8 cellular contexts compared by ENCODE assay signal in the genomic region with DNA sequence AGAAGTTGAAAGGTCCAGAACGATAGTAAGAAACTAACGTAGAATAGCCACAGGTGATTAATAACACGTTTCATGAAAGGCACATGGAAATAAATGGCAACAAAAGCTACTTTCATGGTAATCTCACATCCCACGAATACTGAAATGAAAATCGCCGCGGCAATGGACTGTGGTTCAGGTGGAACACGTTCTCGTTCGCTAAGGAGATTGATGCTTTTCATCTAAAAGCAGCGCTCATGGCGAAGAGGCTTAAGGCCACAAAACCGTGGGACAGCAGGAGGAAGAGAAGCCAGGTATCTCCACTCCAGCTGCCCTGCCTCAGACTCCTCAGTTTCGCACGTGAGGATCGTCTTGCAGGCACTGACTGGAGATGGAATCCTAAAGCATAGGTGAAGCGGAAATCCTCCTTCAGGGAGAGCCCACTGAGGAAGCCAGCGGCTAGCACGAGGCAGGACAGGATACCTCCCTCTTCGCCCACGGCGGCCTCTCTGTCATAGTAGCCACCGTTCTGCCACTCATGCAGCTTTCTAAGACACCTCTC. TPM values are rescaled to one million over a fixed set of nuclear protein-coding genes. Genes with fewer than 3 reads are reported as not detected.
DNase-seq lines count a peak whose midpoint lies in the region; ATAC-seq and TF ChIP-seq lines count a peak whose summit lies in the region.

No MANE protein-coding gene starts in this region.

- H3K27ac Mint-ChIP-seq in activated CD4-positive, alpha-beta memory T cell treated with anti-CD3 and anti-CD28 coated beads, Interleukin-2, amount 10 ng/mL, durations not matched to agents 7 days and 5 days = peak overlapping the region; percentile 83

- peak; percentile 88 for DNase-seq in DMS79 (lab: John Stamatoyannopoulos, UW)
- no peak for DNase-seq in IMR-90
- DNase-seq in activated CD4-positive, alpha-beta memory T cell treated with anti-CD3 and anti-CD28 coated beads, Interleukin-2, amount 10 ng/mL, durations not matched to agents 7 days and 5 days = no peak
- no peak for DNase-seq in Right ventricle myocardium superior
- DNase-seq in sciatic nerve (ENCODE audit: low spot score) = no peak
- no peak for DNase-seq in NCI-H1436 treated with DMSO at 0.1 percent for 48 hours (lab: John Stamatoyannopoulos, UW)
- no peak for DNase-seq in retina

- H3K9me1 ChIP-seq in IMR-90 (ENCODE audit: insufficient read depth, low read length) = no peaks in the 10 kb centered on the region

- H2BK20ac ChIP-seq in IMR-90 (ENCODE audit: low read depth, low read length) = no peak overlapping the region

- no peak overlapping the region for H2BK15ac ChIP-seq in IMR-90 (ENCODE audit: low read depth, low read length)

- H3K14ac ChIP-seq in IMR-90 (replicated peaks; ENCODE audit: low read depth, low read length) = peak overlapping the region; percentile 77

- peak overlapping the region; percentile 100 for H2AFZ ChIP-seq in IMR-90 (replicated peaks; ENCODE audit: low read length, poor library complexity)

- peak overlapping the region; percentile 34 for H3K27ac ChIP-seq in IMR-90 (ENCODE audit: insufficient read depth, low read length)

- H3K4me2 ChIP-seq in IMR-90 (ENCODE audit: low read depth, low read length) = peak overlapping the region; percentile 82

- peak overlapping the region; percentile 66 for H3K56ac ChIP-seq in IMR-90 (ENCODE audit: extremely low read depth, insufficient read depth, low read length)

- H2BK120ac ChIP-seq in IMR-90 (ENCODE audit: low read depth, low read length) = peak overlapping the region; percentile 42; the same call in 1 of the 2 replicates

- CTCF ChIA-PET in IMR-90 (lab: Yijun Ruan, JAX) = interaction anchor here (0.7 to 0.9 kb wide), 2 partner anchors 12 to 16 kb away, joined by 3 read pairs; no protein-coding TSS in a partner anchor
- CTCF ChIA-PET in activated CD4-positive, alpha-beta memory T cell treated with anti-CD3 and anti-CD28 coated beads, Interleukin-2, amount 10 ng/mL, durations not matched to agents 7 days and 5 days (lab: Charles Lee) = interaction anchor here (0.6 to 2.1 kb wide), 7 partner anchors 10 to 853 kb away, joined by 3 to 8 read pairs (median 3); a partner anchor contains a TSS

- peak overlapping the region; percentile 78 for H3K4ac ChIP-seq in IMR-90 (ENCODE audit: low read depth, low read length)

- peaks cover 0 to 8% of the 10 kb centered on the region in 2 experiments; a peak in 2 of 4 replicates for H3K79me1 ChIP-seq in IMR-90 (ENCODE audit: low read depth in 1 of 2, low read length in 2 of 2)

- peak overlapping the region; percentile 69 for H4K91ac ChIP-seq in IMR-90 (ENCODE audit: insufficient read depth, low read depth, low read length)

- peak overlapping the region; percentile 35 for H4K5ac ChIP-seq in IMR-90 (ENCODE audit: low read depth, low read length)

- H3K4me3 ChIP-seq in IMR-90 (ENCODE audit: insufficient read depth, low read depth, low read length) = peak overlapping the region; percentile 96

- in situ Hi-C loops in IMR-90 (cut with MboI; ENCODE audit: low sequenced_read_pairs) = loop anchor here (25.0 kb wide), 1 partner anchor 780 kb away; no protein-coding TSS in a partner anchor

- H3K9me3 ChIP-seq in IMR-90 (ENCODE audit: control insufficient read depth, insufficient read depth, low read length) = no peaks in the 10 kb centered on the region

- H2AK9ac ChIP-seq in IMR-90 (replicated peaks; ENCODE audit: low read depth, low read length, poor library complexity) = peak overlapping the region; percentile 92

- no peak for TF ChIP-seq POLR2A in IMR-90 (IDR thresholded peaks at IDR 0.05; ENCODE audit: low read depth, low read length)

- ATAC-seq in GM21390 (IDR thresholded peaks at IDR 0.05; ENCODE audit: unreplicated experiment) = peak; percentile 18
- ATAC-seq in IMR-90 (ENCODE audit: low read depth) = peak; percentile 18
- ATAC-seq in Right ventricle myocardium superior (ENCODE audit: poor library complexity) = peak; percentile 42
- peak; percentile 40 for ATAC-seq in sciatic nerve

- peaks cover 23% of the 10 kb centered on the region for H3K27me3 Mint-ChIP-seq in activated CD4-positive, alpha-beta memory T cell treated with anti-CD3 and anti-CD28 coated beads, Interleukin-2, amount 10 ng/mL, durations not matched to agents 7 days and 5 days

- H3K27me3 ChIP-seq in IMR-90 (ENCODE audit: control insufficient read depth, insufficient read depth, low read length) = no peaks in the 10 kb centered on the region

- WGBS in IMR-90 (ENCODE audit: extremely low coverage in 2 of 2, insufficient read length in 1 of 2), 2 experiments = 0% methylated on average over 1 of the region's 23 CpGs; no CpG with 5 or more reads in 1 of the 2 experiments

- TF ChIP-seq RAD21 in IMR-90 (IDR thresholded peaks at IDR 0.05; ENCODE audit: low read length) = no peak

- no peaks in the 10 kb centered on the region for H3K4me1 ChIP-seq in IMR-90 (ENCODE audit: control insufficient read depth, insufficient read depth, low read length)

- no peak overlapping the region for H2AK5ac ChIP-seq in IMR-90 (ENCODE audit: low read depth, low read length)

- peak overlapping the region; percentile 41 for H3K9ac ChIP-seq in IMR-90 (ENCODE audit: low read depth, low read length)

- TF ChIP-seq CTCF in IMR-90 (conservative IDR thresholded peaks at IDR 0.05; ENCODE audit: low read depth, low read length) = no peak

- H3K36me3 Mint-ChIP-seq in activated CD4-positive, alpha-beta memory T cell treated with anti-CD3 and anti-CD28 coated beads, Interleukin-2, amount 10 ng/mL, durations not matched to agents 7 days and 5 days (ENCODE audit: low read depth) = no peaks in the 10 kb centered on the region

- H4K8ac ChIP-seq in IMR-90 (ENCODE audit: low read depth in 2 of 2, low read length in 2 of 2) = peak overlapping the region; percentile 76 to 81

- H3K4me1 Mint-ChIP-seq in activated CD4-positive, alpha-beta memory T cell treated with anti-CD3 and anti-CD28 coated beads, Interleukin-2, amount 10 ng/mL, durations not matched to agents 7 days and 5 days = peaks cover 37% of the 10 kb centered on the region

- intact Hi-C loops in IMR-90 (cut with micrococcal nuclease) = loop anchor here (5.0 to 10.0 kb wide), 2 partner anchors 840 to 1342 kb away; no protein-coding TSS in a partner anchor
- intact Hi-C loops in Right ventricle myocardium superior (cut with DNase I) = no loop called here
- intact Hi-C loops in sciatic nerve (cut with DNase I) = no loop called here

- no peaks in the 10 kb centered on the region for H3K9me3 Mint-ChIP-seq in activated CD4-positive, alpha-beta memory T cell treated with anti-CD3 and anti-CD28 coated beads, Interleukin-2, amount 10 ng/mL, durations not matched to agents 7 days and 5 days

- peak overlapping the region; percentile 95 for H3K4me3 Mint-ChIP-seq in activated CD4-positive, alpha-beta memory T cell treated with anti-CD3 and anti-CD28 coated beads, Interleukin-2, amount 10 ng/mL, durations not matched to agents 7 days and 5 days

- 0 out of 2 replicates have a peak overlapping the region, but pooled peaks have one; percentile 0 for H3K18ac ChIP-seq in IMR-90 (ENCODE audit: low read depth, low read length)

- H2BK5ac ChIP-seq in IMR-90 (ENCODE audit: low read depth, low read length, poor library complexity, severe bottlenecking) = peak overlapping the region; percentile 18

- no TSS peak for BruUV-seq in IMR-90 (replicated peaks; lab: Mats Ljungman, UMichigan)

- no peaks in the 10 kb centered on the region; the same call in none of the 2 replicates for H4K20me1 ChIP-seq in IMR-90 (ENCODE audit: insufficient read depth, low read length)

- no peaks in the 10 kb centered on the region for H3K36me3 ChIP-seq in IMR-90 (ENCODE audit: control insufficient read depth, insufficient read depth, low read length)

- peak overlapping the region; percentile 79 for H3K23ac ChIP-seq in IMR-90 (ENCODE audit: low read depth, low read length)

- dilution Hi-C loops in IMR-90 (cut with HindIII; ENCODE audit: low sequenced_read_pairs, unreplicated experiment) = no loop called here

- POLR2A ChIA-PET in IMR-90 (lab: Charles Lee; ENCODE audit: unreplicated experiment) = no interaction called here
- POLR2A ChIA-PET in activated CD4-positive, alpha-beta memory T cell treated with anti-CD3 and anti-CD28 coated beads, Interleukin-2, amount 10 ng/mL, durations not matched to agents 7 days and 5 days (lab: Charles Lee) = interaction anchor here (1.0 to 1.9 kb wide), 6 partner anchors 8 to 1096 kb away, joined by 3 to 8 read pairs (median 4); a partner anchor contains a TSS

TF ChIP-seq in IMR-90, 13 proteins besides CTCF, POLR2A, EP300 and RAD21 (continues in another document):
- TF ChIP-seq SMC3 (IDR thresholded peaks at IDR 0.05; ENCODE audit: low read depth, low read length) (no peak), RFX5 (IDR thresholded peaks at IDR 0.05; ENCODE audit: low read depth, low read length) (no peak), BHLHE40 (IDR thresholded peaks at IDR 0.05; ENCODE audit: low read depth, low read length) (no peak; the same call in 1 of the 2 replicates), RCOR1 (IDR thresholded peaks at IDR 0.05; ENCODE audit: insufficient replicate concordance, low read length) (no peak), CEBPB (IDR thresholded peaks at IDR 0.05; ENCODE audit: low read depth, low read length) (no peak)
- TF ChIP-seq, protein P1, sequence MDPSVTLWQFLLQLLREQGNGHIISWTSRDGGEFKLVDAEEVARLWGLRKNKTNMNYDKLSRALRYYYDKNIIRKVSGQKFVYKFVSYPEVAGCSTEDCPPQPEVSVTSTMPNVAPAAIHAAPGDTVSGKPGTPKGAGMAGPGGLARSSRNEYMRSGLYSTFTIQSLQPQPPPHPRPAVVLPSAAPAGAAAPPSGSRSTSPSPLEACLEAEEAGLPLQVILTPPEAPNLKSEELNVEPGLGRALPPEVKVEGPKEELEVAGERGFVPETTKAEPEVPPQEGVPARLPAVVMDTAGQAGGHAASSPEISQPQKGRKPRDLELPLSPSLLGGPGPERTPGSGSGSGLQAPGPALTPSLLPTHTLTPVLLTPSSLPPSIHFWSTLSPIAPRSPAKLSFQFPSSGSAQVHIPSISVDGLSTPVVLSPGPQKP (IDR thresholded peaks at IDR 0.05; ENCODE audit: borderline replicate concordance, low read depth, low read length) = no peak

RNA-seq across cellular contexts. Expression of a gene that starts 0.7 kb away (rescaled TPM):
- 7.2 and 8.1 TPM in 2 replicates for total RNA-seq in IMR-90 (2012; rRNA removed)
- polyA plus RNA-seq in IMR-90 (2012; rRNA removed) = 6.6 and 8.0 TPM in 2 replicates
- polyA plus RNA-seq in IMR-90 (2012; cell fraction: cytosol; rRNA removed) = 2.9 and 3.9 TPM in 2 replicates
- 1.9 and 4.7 TPM in 2 replicates for polyA plus RNA-seq in IMR-90 (2012; cell fraction: nucleus; rRNA removed; ENCODE audit: low replicate concordance)
- 10 to 100 TPM; 15.8 to 15.9 TPM for total RNA-seq in activated CD4-positive, alpha-beta memory T cell treated with anti-CD3 and anti-CD28 coated beads, Interleukin-2, amount 10 ng/mL, durations not matched to agents 7 days and 5 days
- total RNA-seq in Right ventricle myocardium superior = 25.1 TPM
- 24.4 TPM for total RNA-seq in sciatic nerve

RNA-seq across cellular contexts. Expression of a gene that starts 21.1 kb away (rescaled TPM):
- total RNA-seq in IMR-90 (2012; rRNA removed) (not detected in 2 replicates), Right ventricle myocardium superior (not detected), sciatic nerve (not detected)
- not detected in 2 replicates for polyA plus RNA-seq in IMR-90 (2012; rRNA removed)
- not detected in 2 replicates for polyA plus RNA-seq in IMR-90 (2012; cell fraction: cytosol; rRNA removed)
- not detected in 2 replicates for polyA plus RNA-seq in IMR-90 (2012; cell fraction: nucleus; rRNA removed; ENCODE audit: low replicate concordance)
- total RNA-seq in activated CD4-positive, alpha-beta memory T cell treated with anti-CD3 and anti-CD28 coated beads, Interleukin-2, amount 10 ng/mL, durations not matched to agents 7 days and 5 days = not detected
